ENCODE assay signal across 31 cellular contexts in genomic region chr5:29231153-29231552, GRCh38.
"Had no signal": no experiment of that assay in that cellular context is flagged by ENCODE, and none has a peak within 500 bp of the region (broad histone marks: within the 10 kb centered on the region; RNA-seq: fewer than 3 reads in every experiment).

No MANE protein-coding gene starts in this region.

- H3K36me3 Mint-ChIP-seq: naive B cell; naive thymus-derived CD8-positive, alpha-beta T cell; natural killer cell treated with Interleukin-12 subunit alpha and Interleukin-12 subunit beta and Interleukin-15 and Interleukin-18, amount 100 ng/mL, for 72 hours; stimulated activated effector memory CD8-positive, alpha-beta T cell treated with anti-CD3 and anti-CD28 coated beads, Interleukin-12 subunit alpha, Interleukin-12 subunit beta, amount 100 ng/mL, for 72 hours; stimulated activated naive B cell treated with anti-CD40 and anti-IgM and Interleukin-4, amounts not matched to agents 10 μg/mL and 1 μg/mL and 100 μg/mL, for 72 hours; type B pancreatic cell had no signal

- H3K9me3 ChIP-seq: ovary, psoas muscle, suprapubic skin, testis, tibial artery, transverse colon, upper lobe of right lung, uterus had no signal

- H3K79me2 ChIP-seq: parathyroid adenoma had no signal

- H3K27me3 Mint-ChIP-seq: naive B cell; naive thymus-derived CD8-positive, alpha-beta T cell; natural killer cell treated with Interleukin-12 subunit alpha and Interleukin-12 subunit beta and Interleukin-15 and Interleukin-18, amount 100 ng/mL, for 72 hours; progenitor cell of endocrine pancreas; stimulated activated naive B cell treated with anti-CD40 and anti-IgM and Interleukin-4, amounts not matched to agents 10 μg/mL and 1 μg/mL and 100 μg/mL, for 72 hours; stimulated activated naive CD8-positive, alpha-beta T cell treated with anti-CD3 and anti-CD28 coated beads, Interleukin-15, amount 100 ng/mL, for 72 hours; type B pancreatic cell had no signal

- H3K4me1 Mint-ChIP-seq: naive B cell; naive thymus-derived CD8-positive, alpha-beta T cell; nephron progenitor cell; neural crest cell; stimulated activated effector memory CD8-positive, alpha-beta T cell treated with anti-CD3 and anti-CD28 coated beads, Interleukin-12 subunit alpha, Interleukin-12 subunit beta, amount 100 ng/mL, for 72 hours; stimulated activated naive B cell treated with anti-CD40 and anti-IgM and Interleukin-4, amounts not matched to agents 10 μg/mL and 1 μg/mL and 100 μg/mL, for 72 hours; stimulated activated naive CD8-positive, alpha-beta T cell treated with anti-CD3 and anti-CD28 coated beads, Interleukin-15, amount 100 ng/mL, for 72 hours had no signal

- H2AFZ ChIP-seq: parathyroid adenoma had no signal

- ATAC-seq: naive thymus-derived CD8-positive, alpha-beta T cell; natural killer cell treated with Interleukin-12 subunit alpha and Interleukin-12 subunit beta and Interleukin-15 and Interleukin-18, amount 100 ng/mL, for 72 hours; psoas muscle; right cardiac atrium; sciatic nerve; stimulated activated effector memory CD8-positive, alpha-beta T cell treated with anti-CD3 and anti-CD28 coated beads, Interleukin-12 subunit alpha, Interleukin-12 subunit beta, amount 100 ng/mL, for 72 hours; stimulated activated naive B cell treated with anti-CD40 and anti-IgM and Interleukin-4, amounts not matched to agents 10 μg/mL and 1 μg/mL and 100 μg/mL, for 72 hours; stimulated activated naive CD8-positive, alpha-beta T cell treated with anti-CD3 and anti-CD28 coated beads, Interleukin-15, amount 100 ng/mL, for 72 hours; stimulated activated naive CD8-positive, alpha-beta T cell treated with anti-CD3 and anti-CD28 coated beads, Interleukin-15, Interleukin-2, amounts not matched to agents 100 U/mL and 50 U/mL, for 24 hours; upper lobe of right lung had no signal

- H3K36me3 ChIP-seq: ovary, spleen, suprapubic skin, tibial artery, transverse colon, upper lobe of right lung, uterus had no signal

- H3K9me3 Mint-ChIP-seq: nephron progenitor cell; stimulated activated naive CD8-positive, alpha-beta T cell treated with anti-CD3 and anti-CD28 coated beads, Interleukin-15, amount 100 ng/mL, for 72 hours; type B pancreatic cell had no signal

- DNase-seq: naive B cell; naive thymus-derived CD8-positive, alpha-beta T cell; nephron progenitor cell; occipital lobe; ovary; posterior cingulate gyrus; psoas muscle; right cardiac atrium; spleen; stimulated activated CD4-positive, alpha-beta T cell treated with anti-CD3 and anti-CD28 coated beads, Interleukin-12 subunit alpha, Interleukin-12 subunit beta, amount 100 ng/mL, for 4 hours; stimulated activated CD4-positive, alpha-beta T cell treated with anti-CD3 and anti-CD28 coated beads, Interleukin-1b, Interleukin-23, amount 100 ng/mL, for 48 hours; stimulated activated CD4-positive, alpha-beta T cell treated with anti-CD3 and anti-CD28 coated beads, Interleukin-4, amount 100 ng/mL, for 1 hour; stimulated activated naive B cell treated with anti-CD40 and anti-IgM and Interleukin-4, amounts not matched to agents 10 μg/mL and 1 μg/mL and 100 μg/mL, for 72 hours; stimulated activated naive CD8-positive, alpha-beta T cell treated with anti-CD3 and anti-CD28 coated beads, Interleukin-15, amount 100 ng/mL, for 72 hours; stimulated activated naive CD8-positive, alpha-beta T cell treated with anti-CD3 and anti-CD28 coated beads, Interleukin-15, Interleukin-2, amounts not matched to agents 100 U/mL and 50 U/mL, for 24 hours; substantia nigra; testis; tibial artery; transverse colon; upper lobe of right lung; uterus had no signal

- H3K27ac Mint-ChIP-seq: naive B cell; naive thymus-derived CD8-positive, alpha-beta T cell; natural killer cell treated with Interleukin-12 subunit alpha and Interleukin-12 subunit beta and Interleukin-15 and Interleukin-18, amount 100 ng/mL, for 72 hours; progenitor cell of endocrine pancreas; stimulated activated effector memory CD8-positive, alpha-beta T cell treated with anti-CD3 and anti-CD28 coated beads, Interleukin-12 subunit alpha, Interleukin-12 subunit beta, amount 100 ng/mL, for 72 hours; stimulated activated naive B cell treated with anti-CD40 and anti-IgM and Interleukin-4, amounts not matched to agents 10 μg/mL and 1 μg/mL and 100 μg/mL, for 72 hours; stimulated activated naive CD8-positive, alpha-beta T cell treated with anti-CD3 and anti-CD28 coated beads, Interleukin-15, amount 100 ng/mL, for 72 hours; type B pancreatic cell had no signal

- H3K4me1 ChIP-seq: parathyroid adenoma, psoas muscle, spleen, suprapubic skin, testis, tibial artery, transverse colon, upper lobe of right lung, uterus had no signal

- H3K27me3 ChIP-seq: ovary, spleen, suprapubic skin, testis, tibial artery, transverse colon, upper lobe of right lung had no signal

- H3K4me3 Mint-ChIP-seq: naive B cell; naive thymus-derived CD8-positive, alpha-beta T cell; natural killer cell treated with Interleukin-12 subunit alpha and Interleukin-12 subunit beta and Interleukin-15 and Interleukin-18, amount 100 ng/mL, for 72 hours; nephron progenitor cell; neural crest cell; stimulated activated effector memory CD8-positive, alpha-beta T cell treated with anti-CD3 and anti-CD28 coated beads, Interleukin-12 subunit alpha, Interleukin-12 subunit beta, amount 100 ng/mL, for 72 hours; stimulated activated naive B cell treated with anti-CD40 and anti-IgM and Interleukin-4, amounts not matched to agents 10 μg/mL and 1 μg/mL and 100 μg/mL, for 72 hours; stimulated activated naive CD8-positive, alpha-beta T cell treated with anti-CD3 and anti-CD28 coated beads, Interleukin-15, amount 100 ng/mL, for 72 hours; type B pancreatic cell had no signal

- H3K4me2 ChIP-seq: smooth muscle cell had no signal

- H3K9ac ChIP-seq: parathyroid adenoma had no signal

- H3K4me3 ChIP-seq: ovary, psoas muscle, skin epidermis, smooth muscle cell, spleen, suprapubic skin, testis, tibial artery, transverse colon, upper lobe of right lung, uterus had no signal

- H3K27ac ChIP-seq: ovary, parathyroid adenoma, psoas muscle, skin epidermis, spleen, suprapubic skin, testis, tibial artery, transverse colon, upper lobe of right lung, uterus had no signal
